Comparison of ENCODE assay signal across 8 cellular contexts in the genomic region with DNA sequence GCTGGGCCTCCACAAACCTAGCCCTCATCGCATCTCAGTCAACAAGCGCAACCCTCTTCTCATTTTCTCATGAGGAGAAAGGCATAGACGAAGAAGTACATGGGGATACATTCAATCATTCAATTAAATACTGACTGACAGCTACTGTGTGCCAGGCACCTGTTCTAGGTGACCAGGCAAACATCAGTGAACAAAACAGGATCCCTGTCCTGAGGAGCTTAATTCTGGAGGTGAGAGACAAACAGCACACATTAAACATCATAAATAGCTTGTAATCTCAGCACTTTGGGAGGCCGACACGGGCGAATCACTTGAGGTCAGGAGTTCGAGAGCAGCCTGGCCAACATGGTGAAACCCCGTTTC. TPM values are rescaled to one million over a fixed set of nuclear protein-coding genes. Genes with fewer than 3 reads are reported as not detected.
DNase-seq lines count a peak whose midpoint lies in the region; ATAC-seq and TF ChIP-seq lines count a peak whose summit lies in the region.

No MANE protein-coding gene starts in this region.

- CTCF ChIA-PET in BJ (lab: Yijun Ruan, JAX), result interaction anchor here (0.9 to 1.5 kb wide), 4 partner anchors 8 to 159 kb away, joined by 3 to 4 read pairs (median 4); no protein-coding TSS in a partner anchor

- in situ Hi-C loops in astrocyte of the spinal cord (cut with HindIII; ENCODE audit: low sequenced_read_pairs), result no loop called here

- POLR2A ChIA-PET in BJ (lab: Charles Lee), result no interaction called here

- peak overlapping the region; percentile 76 for H3K4me3 ChIP-seq in BJ (ENCODE audit: low read depth, low read length)
- peak overlapping the region; percentile 75 for H3K4me3 ChIP-seq in astrocyte of the spinal cord (ENCODE audit: low read depth, low read length)
- peak overlapping the region; percentile 59 for H3K4me3 ChIP-seq in mucosa of stomach (ENCODE audit: low read length)

- H3K27me3 ChIP-seq in BJ (ENCODE audit: control insufficient read depth, insufficient read depth, low read length) (no peaks in the 10 kb centered on the region), mucosa of stomach (ENCODE audit: control insufficient read depth, insufficient read depth, low read length) (no peaks in the 10 kb centered on the region)

- H3K9me3 ChIP-seq in mucosa of stomach (ENCODE audit: control insufficient read depth, low read length), result no peaks in the 10 kb centered on the region

- H3K4me1 ChIP-seq in mucosa of stomach (ENCODE audit: control insufficient read depth, insufficient read depth, low read length), result peaks cover 15% of the 10 kb centered on the region

- ATAC-seq in HG02763 (IDR thresholded peaks at IDR 0.05; ENCODE audit: unreplicated experiment), result peak; percentile 7

- TF ChIP-seq CTCF in BJ (IDR thresholded peaks at IDR 0.05; ENCODE audit: insufficient read depth, low read depth, low read length) (no peak), astrocyte of the spinal cord (IDR thresholded peaks at IDR 0.05; ENCODE audit: low read depth, low read length) (no peak)

- no peak for DNase-seq in BJ (ENCODE audit: low read depth)
- DNase-seq in astrocyte of the spinal cord (ENCODE audit: low read depth, low spot score), result no peak
- no peak for DNase-seq in NCI-H226
- no peak for DNase-seq in iPS-NIHi7 (ENCODE audit: extremely low spot score)
- no peak for DNase-seq in NCI-H1048 (lab: John Stamatoyannopoulos, UW)
- no peak for DNase-seq in Ammon's horn (ENCODE audit: low spot score)

- H3K36me3 ChIP-seq in BJ (ENCODE audit: control insufficient read depth, insufficient read depth, low read length) (no peaks in the 10 kb centered on the region), mucosa of stomach (ENCODE audit: control insufficient read depth, insufficient read depth, low read length) (no peaks in the 10 kb centered on the region)

- H3K9ac ChIP-seq in mucosa of stomach (ENCODE audit: low read length), result peak overlapping the region; percentile 63

RNA-seq across cellular contexts. Expression of a gene that starts 0.4 kb away (rescaled TPM):
- 9.0 and 17.7 TPM in 2 replicates for polyA plus RNA-seq in BJ (2011; rRNA removed)
- polyA minus RNA-seq in BJ (2011; rRNA and poly(A)+ RNA removed), result 0.43 and 0.82 TPM in 2 replicates

RNA-seq across cellular contexts. Expression of a gene that starts 5.3 kb away (rescaled TPM):
- polyA plus RNA-seq in BJ (2011; rRNA removed), result 0.85 and 1.2 TPM in 2 replicates
- 0.62 and 2.0 TPM in 2 replicates for polyA minus RNA-seq in BJ (2011; rRNA and poly(A)+ RNA removed)

RNA-seq across cellular contexts. Expression of a gene that starts 12.9 kb away (rescaled TPM):
- 5.7 and 6.9 TPM in 2 replicates for polyA plus RNA-seq in BJ (2011; rRNA removed)
- polyA minus RNA-seq in BJ (2011; rRNA and poly(A)+ RNA removed), result 4.5 and 8.4 TPM in 2 replicates
